Comparison of ENCODE assay signal across 8 cellular contexts in genomic region chr5:66596791-66597757, GRCh38. TPM values are rescaled to one million over a fixed set of nuclear protein-coding genes. Genes with fewer than 3 reads are reported as not detected.
DNase-seq lines count a peak whose midpoint lies in the region; ATAC-seq and TF ChIP-seq lines count a peak whose summit lies in the region.

No MANE protein-coding gene starts in this region.

- H3K4me2 ChIP-seq in OCI-LY1 (ENCODE audit: low read length): peak overlapping the region; percentile 60

- H4K20me1 ChIP-seq in OCI-LY1 (ENCODE audit: insufficient read depth, low read length): no peaks in the 10 kb centered on the region

- no peaks in the 10 kb centered on the region for H3F3A ChIP-seq in OCI-LY1 (ENCODE audit: insufficient read depth, low read length)

- H3K27me3 Mint-ChIP-seq in activated naive CD4-positive, alpha-beta T cell treated with anti-CD3 and anti-CD28 coated beads, Interleukin-2, amount 10 ng/mL, durations not matched to agents 7 days and 5 days: peaks cover 71% of the 10 kb centered on the region
- H3K27me3 Mint-ChIP-seq in central memory CD8-positive, alpha-beta T cell: peaks cover 78% of the 10 kb centered on the region
- peaks cover 44 to 57% of the 10 kb centered on the region in 2 donors for H3K27me3 Mint-ChIP-seq in stimulated activated naive B cell treated with anti-CD40 and anti-IgM and Interleukin-4, amounts not matched to agents 10 μg/mL and 1 μg/mL and 100 μg/mL, for 72 hours

- H3K27ac Mint-ChIP-seq in activated naive CD4-positive, alpha-beta T cell treated with anti-CD3 and anti-CD28 coated beads, Interleukin-2, amount 10 ng/mL, durations not matched to agents 7 days and 5 days: no peak overlapping the region
- H3K27ac Mint-ChIP-seq in central memory CD8-positive, alpha-beta T cell (ENCODE audit: low read depth): no peak overlapping the region
- peak overlapping the region; percentile 70 for H3K27ac Mint-ChIP-seq in stimulated activated naive B cell treated with anti-CD40 and anti-IgM and Interleukin-4, amounts not matched to agents 10 μg/mL and 1 μg/mL and 100 μg/mL, for 72 hours

- H3K9me2 ChIP-seq in OCI-LY1 (ENCODE audit: low read depth, low read length): no peaks in the 10 kb centered on the region

- no peak overlapping the region; the same call in 1 of the 2 replicates for H3K9ac ChIP-seq in OCI-LY1 (ENCODE audit: low read length)

- CTCF ChIA-PET in activated naive CD4-positive, alpha-beta T cell treated with anti-CD3 and anti-CD28 coated beads, Interleukin-2, amount 10 ng/mL, durations not matched to agents 7 days and 5 days (lab: Charles Lee): no interaction called here

- H3K4me3 ChIP-seq in OCI-LY1 (ENCODE audit: low read depth, low read length, poor library complexity, severe bottlenecking): peak overlapping the region; percentile 60

- no peaks in the 10 kb centered on the region for H3K9me3 Mint-ChIP-seq in activated naive CD4-positive, alpha-beta T cell treated with anti-CD3 and anti-CD28 coated beads, Interleukin-2, amount 10 ng/mL, durations not matched to agents 7 days and 5 days
- H3K9me3 Mint-ChIP-seq in central memory CD8-positive, alpha-beta T cell: no peaks in the 10 kb centered on the region
- no peaks in the 10 kb centered on the region for H3K9me3 Mint-ChIP-seq in stimulated activated naive B cell treated with anti-CD40 and anti-IgM and Interleukin-4, amounts not matched to agents 10 μg/mL and 1 μg/mL and 100 μg/mL, for 72 hours

- no peak overlapping the region for H2AFZ ChIP-seq in OCI-LY1 (ENCODE audit: low read length)

- DNase-seq in activated naive CD4-positive, alpha-beta T cell treated with anti-CD3 and anti-CD28 coated beads, Interleukin-2, amount 10 ng/mL, durations not matched to agents 7 days and 5 days: peak; percentile 41
- DNase-seq in activated naive CD4-positive, alpha-beta T cell treated with Interleukin-2 at 50 U/mL for 16 hours: no peak
- no peak for DNase-seq in central memory CD8-positive, alpha-beta T cell (ENCODE audit: low spot score in 2 of 2)
- peak in 1 of 2 donors; percentile 19 for DNase-seq in left colon
- DNase-seq in stimulated activated naive B cell treated with anti-CD40 and anti-IgM and Interleukin-4, amounts not matched to agents 10 μg/mL and 1 μg/mL and 100 μg/mL, for 72 hours: no peak

- ATAC-seq in HG03064 (IDR thresholded peaks at IDR 0.05; ENCODE audit: low read depth, unreplicated experiment): peak; percentile 32
- ATAC-seq in central memory CD8-positive, alpha-beta T cell (replicated peaks; ENCODE audit: extremely low read depth, poor library complexity, severe bottlenecking): no peak
- ATAC-seq in left colon: peak; percentile 48
- peak; percentile 43 to 44 for ATAC-seq in stimulated activated naive B cell treated with anti-CD40 and anti-IgM and Interleukin-4, amounts not matched to agents 10 μg/mL and 1 μg/mL and 100 μg/mL, for 72 hours (replicated peaks)
- no peak for ATAC-seq in HG02571 (IDR thresholded peaks at IDR 0.05; ENCODE audit: unreplicated experiment)

- TF ChIP-seq CTCF in OCI-LY1 (IDR thresholded peaks at IDR 0.05; ENCODE audit: low read length): no peak

- no peaks in the 10 kb centered on the region for H3K79me2 ChIP-seq in OCI-LY1 (ENCODE audit: insufficient read depth, low read length)

- H3K9me3 ChIP-seq in OCI-LY1 (ENCODE audit: low read length): no peaks in the 10 kb centered on the region

- peak overlapping the region; percentile 75 for H3K4me3 Mint-ChIP-seq in activated naive CD4-positive, alpha-beta T cell treated with anti-CD3 and anti-CD28 coated beads, Interleukin-2, amount 10 ng/mL, durations not matched to agents 7 days and 5 days
- peak overlapping the region; percentile 55 for H3K4me3 Mint-ChIP-seq in central memory CD8-positive, alpha-beta T cell
- peak overlapping the region; percentile 88 for H3K4me3 Mint-ChIP-seq in stimulated activated naive B cell treated with anti-CD40 and anti-IgM and Interleukin-4, amounts not matched to agents 10 μg/mL and 1 μg/mL and 100 μg/mL, for 72 hours

- H3K36me3 ChIP-seq in OCI-LY1 (ENCODE audit: insufficient read depth, low read length): no peaks in the 10 kb centered on the region

- H3K36me3 Mint-ChIP-seq in activated naive CD4-positive, alpha-beta T cell treated with anti-CD3 and anti-CD28 coated beads, Interleukin-2, amount 10 ng/mL, durations not matched to agents 7 days and 5 days: no peaks in the 10 kb centered on the region
- no peaks in the 10 kb centered on the region for H3K36me3 Mint-ChIP-seq in central memory CD8-positive, alpha-beta T cell (ENCODE audit: insufficient read depth)
- H3K36me3 Mint-ChIP-seq in stimulated activated naive B cell treated with anti-CD40 and anti-IgM and Interleukin-4, amounts not matched to agents 10 μg/mL and 1 μg/mL and 100 μg/mL, for 72 hours: no peaks in the 10 kb centered on the region

- no peak overlapping the region for H3K27ac ChIP-seq in OCI-LY1 (ENCODE audit: low read depth, low read length, poor library complexity, severe bottlenecking)

- peaks cover 7% of the 10 kb centered on the region for H3K27me3 ChIP-seq in OCI-LY1 (ENCODE audit: insufficient read depth, low read length)

- peaks cover 8% of the 10 kb centered on the region for H3K4me1 ChIP-seq in OCI-LY1 (ENCODE audit: insufficient read depth, low read length, severe bottlenecking)

- peaks cover 29% of the 10 kb centered on the region for H3K4me1 Mint-ChIP-seq in activated naive CD4-positive, alpha-beta T cell treated with anti-CD3 and anti-CD28 coated beads, Interleukin-2, amount 10 ng/mL, durations not matched to agents 7 days and 5 days
- no peaks in the 10 kb centered on the region for H3K4me1 Mint-ChIP-seq in central memory CD8-positive, alpha-beta T cell
- H3K4me1 Mint-ChIP-seq in stimulated activated naive B cell treated with anti-CD40 and anti-IgM and Interleukin-4, amounts not matched to agents 10 μg/mL and 1 μg/mL and 100 μg/mL, for 72 hours: peaks cover 19% of the 10 kb centered on the region in 2 donors

- intact Hi-C loops in left colon (cut with DNase I, micrococcal nuclease): no loop called here

RNA-seq across cellular contexts. Expression of gene MAST4, which starts 0.9 kb away (rescaled TPM):
- 10 to 100 TPM; 12.8 to 20.5 TPM for total RNA-seq in left colon

Comparison
In these comparisons a context has a peak if more than half of its experiments do, and no peak if none do; other contexts are left out.
1. ATAC-seq: peak in HG03064 (single experiment), left colon (single experiment) and stimulated activated naive B cell treated with anti-CD40 and anti-IgM and Interleukin-4, amounts not matched to agents 10 μg/mL and 1 μg/mL and 100 μg/mL, for 72 hours (2 of 2); none in central memory CD8-positive, alpha-beta T cell (single experiment) and HG02571 (single experiment).
2. Peak in every context shown above with its lines, with median percentiles within 50 percentile points of each other: H3K4me3 Mint-ChIP-seq.